Comparison of ENCODE assay signal across 13 cellular contexts in the genomic region with DNA sequence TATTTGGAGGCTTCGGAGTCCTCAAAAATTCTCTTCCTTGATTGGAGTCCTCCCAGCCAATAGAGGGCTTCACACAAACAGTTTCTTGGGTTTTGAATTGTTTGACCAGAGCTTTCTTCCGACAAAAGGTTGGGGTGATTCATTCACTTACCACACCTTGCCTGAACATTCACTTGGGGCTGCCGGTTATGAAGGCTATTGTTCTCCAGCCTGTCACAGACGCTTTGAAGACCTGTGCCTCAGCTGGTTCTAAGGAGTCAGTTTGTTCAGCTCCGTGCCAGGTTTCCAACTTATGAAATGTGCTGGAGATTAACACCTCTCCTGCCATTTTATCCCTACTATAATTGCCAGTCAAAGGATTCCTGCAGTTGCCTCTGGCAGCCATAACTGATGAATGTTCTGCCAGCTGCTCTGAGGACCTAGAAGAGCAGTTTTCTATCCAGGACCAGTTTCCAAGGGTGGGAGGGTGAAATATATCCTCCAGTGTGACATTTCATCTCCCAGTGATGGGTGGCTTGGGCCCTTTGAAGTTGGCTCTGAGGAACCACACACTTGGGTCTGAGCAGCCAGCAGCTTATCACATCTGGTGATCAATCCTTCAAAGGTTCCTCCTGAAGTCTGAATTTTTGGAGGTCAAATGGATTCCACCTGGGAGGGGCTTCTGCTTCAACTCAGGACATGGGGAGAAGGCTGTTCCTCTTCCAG. TPM values are rescaled to one million over a fixed set of nuclear protein-coding genes. Genes with fewer than 3 reads are reported as not detected.
DNase-seq lines count a peak whose midpoint lies in the region; ATAC-seq, FAIRE-seq and TF ChIP-seq lines count a peak whose summit lies in the region.
"Had no signal": no experiment of that assay in that cellular context is flagged by ENCODE, and none has a peak within 500 bp of the region (broad histone marks: within the 10 kb centered on the region; RNA-seq: fewer than 3 reads in every experiment).

No MANE protein-coding gene starts in this region.

- FAIRE-seq in astrocyte (lab: Jason Lieb, UNC) (peak; percentile 32), kidney (lab: Jason Lieb, UNC) (no peak)

- H3K79me2 ChIP-seq in astrocyte (ENCODE audit: insufficient read depth, low read length), result peaks cover 3% of the 10 kb centered on the region

- TF ChIP-seq POLR2A in thyroid gland (IDR thresholded peaks at IDR 0.05), result no peak

- H3K27me3 ChIP-seq in astrocyte (ENCODE audit: insufficient read depth, low read length) (no peaks in the 10 kb centered on the region), thyroid gland (no peaks in the 10 kb centered on the region)

- H3K4me1 ChIP-seq in astrocyte (ENCODE audit: insufficient read depth, low read length), result peaks cover 61% of the 10 kb centered on the region
- peaks cover 10 to 43% of the 10 kb centered on the region in 2 donors for H3K4me1 ChIP-seq in thyroid gland
- H3K4me1 ChIP-seq in kidney (ENCODE audit: control insufficient read depth in 1 of 2, insufficient read depth in 1 of 2, low read depth in 1 of 2, low read length in 2 of 2), result peaks cover 5 to 8% of the 10 kb centered on the region in 2 donors

- intact Hi-C loops in thyroid gland (cut with DNase I), result no loop called here
- intact Hi-C loops in kidney (cut with DNase I), result no loop called here

- WGBS in thyroid gland, 2 donors, result 90 to 94% methylated on average over 4 to 5 of the region's 5 CpGs

- H3K9me3 ChIP-seq in astrocyte (ENCODE audit: insufficient read depth, low read depth, low read length), result no peaks in the 10 kb centered on the region
- H3K9me3 ChIP-seq in thyroid gland, result no peaks in the 10 kb centered on the region
- H3K9me3 ChIP-seq in kidney (ENCODE audit: control insufficient read depth in 1 of 2, low read length in 2 of 2), result no peaks in the 10 kb centered on the region

- H3K9ac ChIP-seq in astrocyte (ENCODE audit: low read length) (peak overlapping the region; percentile 80), kidney (ENCODE audit: low read length in 2 of 2) (no peak overlapping the region)

- H3K4me2 ChIP-seq in astrocyte (ENCODE audit: low read length), result peak overlapping the region; percentile 72

- H3K4me3 Mint-ChIP-seq in astrocyte (ENCODE audit: unreplicated experiment), result peak overlapping the region; percentile 81
- no peak overlapping the region for H3K4me3 Mint-ChIP-seq in activated CD4-positive, alpha-beta T cell treated with anti-CD3 and anti-CD28 coated beads, Interleukin-2, amount 10 ng/mL, durations not matched to agents 7 days and 5 days

- H3K27ac ChIP-seq in astrocyte (ENCODE audit: low read depth, low read length), result peak overlapping the region; percentile 99
- peak overlapping the region in 2 of 3 donors; percentile 25 to 59 for H3K27ac ChIP-seq in thyroid gland
- no peak overlapping the region for H3K27ac ChIP-seq in kidney (ENCODE audit: low read depth in 2 of 2, low read length in 2 of 2)

- H3K27me3 Mint-ChIP-seq in astrocyte (ENCODE audit: low read depth, unreplicated experiment), result no peaks in the 10 kb centered on the region
- no peaks in the 10 kb centered on the region for H3K27me3 Mint-ChIP-seq in activated CD4-positive, alpha-beta T cell treated with anti-CD3 and anti-CD28 coated beads, Interleukin-2, amount 10 ng/mL, durations not matched to agents 7 days and 5 days

- peaks cover under 1% of the 10 kb centered on the region for H4K20me1 ChIP-seq in astrocyte (ENCODE audit: insufficient read depth, low read length)

- peaks cover 4% of the 10 kb centered on the region for H3K36me3 Mint-ChIP-seq in astrocyte (ENCODE audit: low read depth, unreplicated experiment)
- peaks cover 16% of the 10 kb centered on the region for H3K36me3 Mint-ChIP-seq in activated CD4-positive, alpha-beta T cell treated with anti-CD3 and anti-CD28 coated beads, Interleukin-2, amount 10 ng/mL, durations not matched to agents 7 days and 5 days (ENCODE audit: low read depth)

- no peak overlapping the region for H2AFZ ChIP-seq in astrocyte (ENCODE audit: low read depth, low read length)

- no peaks in the 10 kb centered on the region for H3K9me3 Mint-ChIP-seq in astrocyte (ENCODE audit: unreplicated experiment)
- H3K9me3 Mint-ChIP-seq in activated CD4-positive, alpha-beta T cell treated with anti-CD3 and anti-CD28 coated beads, Interleukin-2, amount 10 ng/mL, durations not matched to agents 7 days and 5 days, result no peaks in the 10 kb centered on the region

- ATAC-seq in GM21423 (IDR thresholded peaks at IDR 0.05; ENCODE audit: unreplicated experiment), result no peak

- TF ChIP-seq CTCF in astrocyte (IDR thresholded peaks at IDR 0.05; ENCODE audit: insufficient read depth, low read depth, low read length), result no peak
- TF ChIP-seq CTCF in thyroid gland (IDR thresholded peaks at IDR 0.05), result no peak
- TF ChIP-seq CTCF in kidney (IDR thresholded peaks at IDR 0.05; ENCODE audit: borderline replicate concordance, extremely low read depth, insufficient read depth), result no peak

- CTCF ChIA-PET in activated CD4-positive, alpha-beta T cell treated with anti-CD3 and anti-CD28 coated beads, Interleukin-2, amount 10 ng/mL, durations not matched to agents 7 days and 5 days (lab: Charles Lee), result interaction anchor here (1.1 to 2.2 kb wide), 5 partner anchors 10 to 103 kb away, joined by 3 to 7 read pairs (median 4); partner anchors contain the start of gene LIMK2

- DNase-seq in HT1080 (ENCODE audit: low read depth) (peak; percentile 86), astrocyte (ENCODE audit: low read depth) (peak; percentile 78), kidney glomerular epithelial cell (lab: John Stamatoyannopoulos, UW) (peak; percentile 32), thyroid gland (no peak), kidney (no peak), NCI-H524 treated with DMSO at 0.1 percent for 48 hours (lab: John Stamatoyannopoulos, UW) (no peak)
- DNase-seq in activated CD4-positive, alpha-beta T cell treated with anti-CD3 and anti-CD28 coated beads, Interleukin-2, amount 10 ng/mL, durations not matched to agents 7 days and 5 days, result no peak
- DNase-seq: activated T-cell treated with anti-CD3 and anti-CD28 coated beads, Interleukin-2, amount 50 U/mL, for 48 hours; DND-41; NCI-H82; nucleus accumbens; T-helper 9 cell had no signal

- H3K4me1 Mint-ChIP-seq in astrocyte (ENCODE audit: low read depth, unreplicated experiment), result peaks cover 67% of the 10 kb centered on the region
- H3K4me1 Mint-ChIP-seq in activated CD4-positive, alpha-beta T cell treated with anti-CD3 and anti-CD28 coated beads, Interleukin-2, amount 10 ng/mL, durations not matched to agents 7 days and 5 days, result peaks cover 46% of the 10 kb centered on the region

- H3K36me3 ChIP-seq in astrocyte (ENCODE audit: insufficient read depth, low read length), result no peaks in the 10 kb centered on the region
- H3K36me3 ChIP-seq in thyroid gland, result no peaks in the 10 kb centered on the region
- H3K36me3 ChIP-seq in kidney (ENCODE audit: control insufficient read depth in 1 of 2, insufficient read depth in 2 of 2, low read length in 2 of 2), result no peaks in the 10 kb centered on the region

- H3K4me3 ChIP-seq in astrocyte (ENCODE audit: insufficient read depth, low read depth, low read length) (no peak overlapping the region), thyroid gland (replicated peaks in 1 of 3) (no peak overlapping the region), kidney (ENCODE audit: low read length in 2 of 2) (no peak overlapping the region)

- POLR2A ChIA-PET in activated CD4-positive, alpha-beta T cell treated with anti-CD3 and anti-CD28 coated beads, Interleukin-2, amount 10 ng/mL, durations not matched to agents 7 days and 5 days (lab: Charles Lee), result no interaction called here

- H3K27ac Mint-ChIP-seq in astrocyte (ENCODE audit: unreplicated experiment), result peak overlapping the region; percentile 100
- no peak overlapping the region for H3K27ac Mint-ChIP-seq in activated CD4-positive, alpha-beta T cell treated with anti-CD3 and anti-CD28 coated beads, Interleukin-2, amount 10 ng/mL, durations not matched to agents 7 days and 5 days

RNA-seq across cellular contexts. Expression of gene LIMK2, which starts 31.4 kb away (rescaled TPM):
- 18.7 and 19.9 TPM in 2 replicates for total RNA-seq in HT1080 (2014; rRNA removed; shearing (Covaris generic))
- polyA plus RNA-seq in HT1080 (2015; cell fraction: cytosol; rRNA removed), result 7.8 and 10.3 TPM in 2 replicates
- polyA plus RNA-seq in HT1080 (2015; cell fraction: nucleus; rRNA removed), result 20.6 and 22.3 TPM in 2 replicates
- total RNA-seq in astrocyte (128 and 136 TPM in 2 replicates), thyroid gland (100 to 1,000 TPM in 2 of 4 donors, 10 to 100 TPM in 2; 85.0 to 123 (median 99.4) TPM), kidney (48.2 TPM)
- 20.3 TPM for polyA plus RNA-seq in kidney (ENCODE audit: insufficient read depth, low read depth, low replicate concordance)
- total RNA-seq in activated CD4-positive, alpha-beta T cell treated with anti-CD3 and anti-CD28 coated beads, Interleukin-2, amount 10 ng/mL, durations not matched to agents 7 days and 5 days, result 10 to 100 TPM; 48.6 to 54.5 TPM

RNA-seq across cellular contexts. Expression of gene PIK3IP1, which starts 48.8 kb away (rescaled TPM):
- total RNA-seq in HT1080 (2014; rRNA removed; shearing (Covaris generic)), result 1.1 and 1.3 TPM in 2 replicates
- polyA plus RNA-seq in HT1080 (2015; cell fraction: cytosol; rRNA removed), result 1.7 and 2.5 TPM in 2 replicates
- polyA plus RNA-seq in HT1080 (2015; cell fraction: nucleus; rRNA removed), result 6.1 and 9.4 TPM in 2 replicates
- total RNA-seq in astrocyte (21.4 and 22.3 TPM in 2 replicates), thyroid gland (10 to 100 TPM; 39.8 to 88.4 (median 48.1) TPM), kidney (42.7 TPM)
- polyA plus RNA-seq in kidney (ENCODE audit: insufficient read depth, low read depth, low replicate concordance), result 21.4 TPM
- 10 to 100 TPM; 56.0 to 63.0 TPM for total RNA-seq in activated CD4-positive, alpha-beta T cell treated with anti-CD3 and anti-CD28 coated beads, Interleukin-2, amount 10 ng/mL, durations not matched to agents 7 days and 5 days

Comparison
In these comparisons a context has a peak if more than half of its experiments do, and no peak if none do; other contexts are left out.
1. DNase-seq: peak in HT1080 (single experiment), astrocyte (single experiment) and kidney glomerular epithelial cell (single experiment); none in thyroid gland (0 of 2), kidney (single experiment), activated CD4-positive, alpha-beta T cell treated with anti-CD3 and anti-CD28 coated beads, Interleukin-2, amount 10 ng/mL, durations not matched to agents 7 days and 5 days (single experiment) and NCI-H524 treated with DMSO at 0.1 percent for 48 hours (single experiment).
2. H3K27ac ChIP-seq: peak in astrocyte (single experiment) and thyroid gland (2 of 3); none in kidney (0 of 2).